Comparison of ENCODE assay signal across 8 cellular contexts in genomic region chr14:63388766-63389431, GRCh38.
DNase-seq lines count a peak whose midpoint lies in the region; TF ChIP-seq lines count a peak whose summit lies in the region.

No MANE protein-coding gene starts in this region.

- H3K36me3 ChIP-seq in H7 (replicated peaks; ENCODE audit: control insufficient read depth, insufficient read depth, low read length) = peaks cover 4% of the 10 kb centered on the region

- TF ChIP-seq CTCF in GM10266 (IDR thresholded peaks at IDR 0.05; ENCODE audit: control insufficient read depth, insufficient read depth, low read depth, missing control alignments) (peak; percentile 85), WI38 (IDR thresholded peaks at IDR 0.05; ENCODE audit: low read depth, low read length) (peak; percentile 89), cardiac fibroblast (IDR thresholded peaks at IDR 0.05; ENCODE audit: low read depth, low read length) (peak; percentile 85)

- H3K27me3 ChIP-seq in H7 (ENCODE audit: control insufficient read depth, insufficient read depth, low read length) = no peaks in the 10 kb centered on the region

- H3K4me3 ChIP-seq in H7 (ENCODE audit: insufficient read depth, low read depth, low read length) = no peak overlapping the region
- no peak overlapping the region for H3K4me3 ChIP-seq in WI38 (ENCODE audit: low read depth, low read length)
- H3K4me3 ChIP-seq in cardiac fibroblast (replicated peaks in 1 of 2; ENCODE audit: low read depth in 2 of 2, low read length in 2 of 2) = no peak overlapping the region

- peak; percentile 46 for DNase-seq in GM10266 (ENCODE audit: extremely low spot score)
- peak; percentile 48 for DNase-seq in H7
- peak; percentile 27 for DNase-seq in MV-4-11 (lab: John Stamatoyannopoulos, UW)
- DNase-seq in cardiac fibroblast (ENCODE audit: low read depth in 2 of 2) = peak; percentile 73 to 76
- DNase-seq in left kidney (ENCODE audit: low read depth, low spot score) = peak; percentile 67
- DNase-seq in stimulated activated CD4-positive, alpha-beta T cell treated with anti-CD3 and anti-CD28 coated beads, TNF-alpha, amount 100 ng/mL, for 1 hour (ENCODE audit: low read depth in 3 of 3, low spot score in 1 of 3) = peak in 2 of 3 donors; percentile 11 to 45
- no peak for DNase-seq in SKM-1 (lab: John Stamatoyannopoulos, UW; ENCODE audit: unreplicated experiment)
